7 cellular contexts compared by ENCODE assay signal in the genomic region with DNA sequence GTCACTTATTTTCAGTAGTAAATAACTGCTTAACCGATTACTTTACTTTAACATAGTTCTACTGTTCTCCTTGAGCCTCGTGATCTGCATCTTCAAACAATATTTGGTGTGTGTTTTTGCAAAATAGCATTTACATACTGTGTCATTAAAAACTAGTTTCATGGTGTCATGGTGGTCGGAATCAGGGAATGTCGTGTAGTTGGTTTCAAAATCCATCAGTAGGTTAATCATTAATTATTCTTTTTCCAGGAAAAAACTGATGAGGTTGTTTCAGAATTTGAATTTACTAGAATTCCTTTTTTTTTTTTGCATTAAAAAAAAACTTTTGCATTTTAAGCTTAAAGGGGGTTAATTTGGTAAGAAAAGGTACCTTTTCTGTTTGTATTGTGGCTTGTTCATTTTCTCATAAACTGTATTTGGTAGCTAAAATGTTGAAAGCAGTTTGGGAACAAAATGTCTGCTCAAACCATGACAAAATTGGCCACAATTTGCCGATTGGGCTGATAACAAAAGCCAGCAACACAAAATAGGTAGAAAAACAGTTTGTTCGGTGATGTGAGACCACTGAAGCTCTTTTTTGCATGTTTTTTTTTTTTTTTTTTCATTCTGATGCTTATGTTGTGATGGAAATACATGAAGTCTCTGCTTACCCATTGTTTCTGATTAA.
DNase-seq lines count a peak whose midpoint lies in the region; ATAC-seq, FAIRE-seq and TF ChIP-seq lines count a peak whose summit lies in the region.
"Not testable (repeated sequence)": the region's sequence is repeated elsewhere in the genome, so short reads cannot be mapped to it uniquely, and the experiment has no call there.

No MANE protein-coding gene starts in this region.

- H3K4me2 ChIP-seq in OCI-LY3 (ENCODE audit: low read length) = peak overlapping the region; percentile 20; the same call in 1 of the 2 replicates
- not testable (repeated sequence) for H3K4me2 ChIP-seq in GM12878 (ENCODE audit: control insufficient read depth, insufficient read depth)

- peaks cover 43% of the 10 kb centered on the region for H3K4me1 ChIP-seq in OCI-LY3 (ENCODE audit: low read length)
- H3K4me1 ChIP-seq in GM12878 (ENCODE audit: control insufficient read depth, insufficient read depth, low read length) = not testable (repeated sequence)

- not testable (repeated sequence) for ATAC-seq in activated T-helper 17 cell treated with anti-CD3 and anti-CD28 coated beads, Interleukin-2, amount 50 U/mL, for 72 hours (replicated peaks)
- ATAC-seq in GM12878 = peak; percentile 17

- POLR2A ChIA-PET in GM12878 (lab: Charles Lee) = not testable (repeated sequence)

- WGBS in GM12878 (ENCODE audit: insufficient coverage, insufficient replicate concordance, low lambda C conversion rate, missing lambda C conversion rate) = 17% methylated on average over 2 of the region's 6 CpGs

- SMC1A ChIA-PET in GM12878 (lab: Charles Lee; ENCODE audit: uncharacterized antibody, unreplicated experiment) = not testable (repeated sequence)

- H3K9me3 ChIP-seq in OCI-LY3 (ENCODE audit: insufficient read depth, low read length); GM12878 (replicated peaks; ENCODE audit: control insufficient read depth, insufficient read depth, low read length): not testable (repeated sequence)

- H3K27me3 Mint-ChIP-seq in activated CD4-positive, alpha-beta T cell treated with anti-CD3 and anti-CD28 coated beads, Interleukin-2, amount 10 ng/mL, durations not matched to agents 24 days and 14 days; activated T-helper 17 cell treated with anti-CD3 and anti-CD28 coated beads, Interleukin-2, amount 50 U/mL, for 72 hours; osteocyte (ENCODE audit: unreplicated experiment): not testable (repeated sequence)

- RAD21 ChIA-PET in GM12878 (lab: Charles Lee; ENCODE audit: unreplicated experiment) = not testable (repeated sequence)

- not testable (repeated sequence) for TF ChIP-seq EP300 in GM12878 (IDR thresholded peaks at IDR 0.05; ENCODE audit: borderline replicate concordance in 1 of 2, control insufficient read depth in 1 of 2, low read depth in 2 of 2, low read length in 2 of 2)

- DNase-seq in activated CD4-positive, alpha-beta T cell treated with anti-CD3 and anti-CD28 coated beads, Interleukin-2, amount 10 ng/mL, durations not matched to agents 24 days and 14 days; GM12878 (ENCODE audit: low read depth, low spot score); osteocyte (ENCODE audit: extremely low spot score, unreplicated experiment): not testable (repeated sequence)
- DNase-seq in kidney tubule cell (ENCODE audit: low spot score) = peak; percentile 33

- H3K4me1 Mint-ChIP-seq in activated CD4-positive, alpha-beta T cell treated with anti-CD3 and anti-CD28 coated beads, Interleukin-2, amount 10 ng/mL, durations not matched to agents 24 days and 14 days = peaks cover 17% of the 10 kb centered on the region
- not testable (repeated sequence) for H3K4me1 Mint-ChIP-seq in activated T-helper 17 cell treated with anti-CD3 and anti-CD28 coated beads, Interleukin-2, amount 50 U/mL, for 72 hours
- peaks cover 22% of the 10 kb centered on the region for H3K4me1 Mint-ChIP-seq in osteocyte (ENCODE audit: unreplicated experiment)

- H3K36me3 Mint-ChIP-seq in activated CD4-positive, alpha-beta T cell treated with anti-CD3 and anti-CD28 coated beads, Interleukin-2, amount 10 ng/mL, durations not matched to agents 24 days and 14 days (ENCODE audit: low read depth) = peaks cover 11% of the 10 kb centered on the region
- not testable (repeated sequence) for H3K36me3 Mint-ChIP-seq in activated T-helper 17 cell treated with anti-CD3 and anti-CD28 coated beads, Interleukin-2, amount 50 U/mL, for 72 hours (ENCODE audit: low read depth); osteocyte (ENCODE audit: unreplicated experiment)

- peak overlapping the region; percentile 35; the same call in 1 of the 2 replicates for H3K9ac ChIP-seq in OCI-LY3 (ENCODE audit: low read length)
- not testable (repeated sequence) for H3K9ac ChIP-seq in GM12878 (ENCODE audit: control insufficient read depth, insufficient read depth, low read length)

- not testable (repeated sequence) for H3K4me3 ChIP-seq in OCI-LY3 (ENCODE audit: low read length); GM12878

- not testable (repeated sequence) for H3K36me3 ChIP-seq in OCI-LY3 (replicated peaks; ENCODE audit: low read depth, low read length); GM12878 (ENCODE audit: control insufficient read depth in 2 of 2, insufficient read depth in 2 of 2, low read length in 1 of 2)

- peak overlapping the region; percentile 66; the same call in 1 of the 2 replicates for H3K27ac ChIP-seq in OCI-LY3 (ENCODE audit: low read length)
- not testable (repeated sequence) for H3K27ac ChIP-seq in GM12878 (ENCODE audit: control insufficient read depth, insufficient read depth)

- H3K9me3 Mint-ChIP-seq in activated CD4-positive, alpha-beta T cell treated with anti-CD3 and anti-CD28 coated beads, Interleukin-2, amount 10 ng/mL, durations not matched to agents 24 days and 14 days; activated T-helper 17 cell treated with anti-CD3 and anti-CD28 coated beads, Interleukin-2, amount 50 U/mL, for 72 hours; osteocyte (ENCODE audit: unreplicated experiment): not testable (repeated sequence)

- not testable (repeated sequence) for TF ChIP-seq RAD21 in GM12878 (IDR thresholded peaks at IDR 0.05; ENCODE audit: insufficient read depth, low read depth, low read length)

- H4K20me1 ChIP-seq in OCI-LY3 (ENCODE audit: insufficient read depth, low read length); GM12878 (ENCODE audit: control insufficient read depth, insufficient read depth): not testable (repeated sequence)

- H3K27ac Mint-ChIP-seq in activated CD4-positive, alpha-beta T cell treated with anti-CD3 and anti-CD28 coated beads, Interleukin-2, amount 10 ng/mL, durations not matched to agents 24 days and 14 days = peak overlapping the region; percentile 82
- H3K27ac Mint-ChIP-seq in activated T-helper 17 cell treated with anti-CD3 and anti-CD28 coated beads, Interleukin-2, amount 50 U/mL, for 72 hours = peak overlapping the region; percentile 59
- H3K27ac Mint-ChIP-seq in osteocyte (ENCODE audit: unreplicated experiment) = peak overlapping the region; percentile 76

- not testable (repeated sequence) for H2AFZ ChIP-seq in OCI-LY3 (ENCODE audit: low read depth, low read length); GM12878 (ENCODE audit: control insufficient read depth, low read depth, low read length)

- in situ Hi-C loops in GM12878 (cut with MboI) = not testable (repeated sequence)

- CTCF ChIA-PET in GM12878 (lab: Yijun Ruan, JAX) = not testable (repeated sequence)

- not testable (repeated sequence) for TF ChIP-seq CTCF in OCI-LY3 (IDR thresholded peaks at IDR 0.05; ENCODE audit: low read depth, low read length); GM12878 (IDR thresholded peaks at IDR 0.05 in 2 of 3, conservative IDR thresholded peaks at IDR 0.05 in 1 of 3; ENCODE audit: control insufficient read depth in 2 of 3, extremely low read depth in 1 of 3, insufficient read depth in 1 of 3, low read depth in 3 of 3, low read length in 3 of 3); osteocyte (IDR thresholded peaks at IDR 0.05)

- H3K4me3 Mint-ChIP-seq in activated CD4-positive, alpha-beta T cell treated with anti-CD3 and anti-CD28 coated beads, Interleukin-2, amount 10 ng/mL, durations not matched to agents 24 days and 14 days = not testable (repeated sequence)
- peak overlapping the region; percentile 33 for H3K4me3 Mint-ChIP-seq in activated T-helper 17 cell treated with anti-CD3 and anti-CD28 coated beads, Interleukin-2, amount 50 U/mL, for 72 hours
- peak overlapping the region; percentile 14 for H3K4me3 Mint-ChIP-seq in osteocyte (ENCODE audit: unreplicated experiment)

- FAIRE-seq in G401.6 (lab: Jason Lieb, UNC) (peak; percentile 28), GM12878 (lab: Jason Lieb, UNC) (peak; percentile 47)

- intact Hi-C loops in activated CD4-positive, alpha-beta T cell treated with anti-CD3 and anti-CD28 coated beads, Interleukin-2, amount 10 ng/mL, durations not matched to agents 24 days and 14 days (cut with micrococcal nuclease); GM12878 (cut with micrococcal nuclease; ENCODE audit: unreplicated experiment): not testable (repeated sequence)

- H3K27me3 ChIP-seq in OCI-LY3 (ENCODE audit: low read depth, low read length); GM12878 (replicated peaks in 1 of 2; ENCODE audit: control insufficient read depth in 2 of 2, insufficient read depth in 2 of 2, low read length in 1 of 2): not testable (repeated sequence)

- TF ChIP-seq POLR2A in GM12878 (IDR thresholded peaks at IDR 0.05; ENCODE audit: low read depth, low read length) = not testable (repeated sequence)

- BruUV-seq in GM12878 (replicated peaks; lab: Mats Ljungman, UMichigan) = not testable (repeated sequence)

- peaks cover 18% of the 10 kb centered on the region for H3K79me2 ChIP-seq in OCI-LY3 (ENCODE audit: low read length)
- not testable (repeated sequence) for H3K79me2 ChIP-seq in GM12878 (ENCODE audit: control insufficient read depth, insufficient read depth, low read length)
